ENCODE assay signal across 8 cellular contexts in the genomic region with DNA sequence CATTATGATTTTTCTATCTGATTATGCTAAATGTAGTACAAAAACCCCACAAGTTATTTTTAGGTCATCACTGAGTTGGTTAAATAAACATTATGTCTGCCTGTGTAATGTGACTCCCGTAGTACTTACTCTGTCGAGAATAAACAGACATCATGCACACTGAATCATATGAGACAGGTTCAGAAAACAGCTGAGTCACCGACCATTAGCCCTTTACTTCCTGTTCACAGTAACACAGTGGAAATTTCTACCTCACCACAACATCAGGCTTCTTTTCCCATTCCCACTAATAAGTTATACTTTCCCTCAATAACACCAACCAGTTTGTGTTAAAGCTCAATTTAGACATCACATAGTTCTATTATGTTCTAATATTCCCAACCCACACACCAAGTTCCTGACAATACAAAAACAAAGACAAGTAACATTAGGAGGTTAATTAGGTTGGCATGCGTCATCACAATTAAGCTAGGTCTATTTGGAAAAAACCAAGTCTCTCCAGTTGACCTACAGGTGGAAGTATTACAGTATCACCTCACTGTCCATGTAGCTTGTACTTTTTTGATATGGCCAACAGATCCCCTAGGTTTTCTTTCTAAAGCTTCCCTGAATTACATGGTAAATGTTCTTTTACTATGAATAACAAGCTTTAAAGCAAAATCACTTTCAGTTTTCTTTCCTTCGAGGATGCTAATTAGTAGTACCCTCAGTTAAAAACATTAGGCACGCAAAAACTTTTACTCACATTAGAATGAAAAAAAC.
DNase-seq lines count a peak whose midpoint lies in the region; ATAC-seq, FAIRE-seq and TF ChIP-seq lines count a peak whose summit lies in the region.

No MANE protein-coding gene starts in this region.

- no peaks in the 10 kb centered on the region for H3K9me3 ChIP-seq in OCI-LY3 (ENCODE audit: insufficient read depth, low read length)
- no peaks in the 10 kb centered on the region for H3K9me3 ChIP-seq in hepatocyte (ENCODE audit: low read depth)
- no peaks in the 10 kb centered on the region for H3K9me3 ChIP-seq in small intestine (ENCODE audit: control insufficient read depth, low read depth)

- H3K36me3 ChIP-seq in OCI-LY3 (replicated peaks; ENCODE audit: low read depth, low read length) = no peaks in the 10 kb centered on the region
- no peaks in the 10 kb centered on the region for H3K36me3 ChIP-seq in hepatocyte (replicated peaks; ENCODE audit: insufficient read depth, low read depth)
- no peaks in the 10 kb centered on the region for H3K36me3 ChIP-seq in small intestine (ENCODE audit: control insufficient read depth in 2 of 2, insufficient read depth in 2 of 2, low read length in 2 of 2)

- peak; percentile 72; the same call in 1 of the 2 replicates for TF ChIP-seq EP300 in Ishikawa (IDR thresholded peaks at IDR 0.05; ENCODE audit: borderline replicate concordance)

- TF ChIP-seq CTCF in OCI-LY3 (IDR thresholded peaks at IDR 0.05; ENCODE audit: low read depth, low read length) = no peak
- TF ChIP-seq CTCF in astrocyte of the cerebellum (IDR thresholded peaks at IDR 0.05; ENCODE audit: low read depth, low read length, missing control alignments) = no peak
- TF ChIP-seq CTCF in hepatocyte (IDR thresholded peaks at IDR 0.05; ENCODE audit: poor library complexity) = no peak

- TF ChIP-seq RAD21 in Ishikawa (IDR thresholded peaks at IDR 0.05; ENCODE audit: low read depth) = no peak

- DNase-seq in activated CD4-positive, CD25-positive, alpha-beta regulatory T cell treated with anti-CD3 and anti-CD28 coated beads, Interleukin-2, amount 50 U/mL, for 16 hours (ENCODE audit: low read depth, low spot score) = peak; percentile 4
- no peak for DNase-seq in activated CD4-positive, CD25-positive, alpha-beta regulatory T cell treated with anti-CD3 and anti-CD28 coated beads, Interleukin-2, amount 50 U/mL, for 72 hours
- DNase-seq in astrocyte of the cerebellum (ENCODE audit: low read depth) (peak; percentile 98), hepatocyte (ENCODE audit: low spot score) (peak; percentile 93), small intestine (peak; percentile 93)

- H3K27me3 ChIP-seq in OCI-LY3 (ENCODE audit: low read depth, low read length) = no peaks in the 10 kb centered on the region
- H3K27me3 ChIP-seq in hepatocyte = no peaks in the 10 kb centered on the region
- no peaks in the 10 kb centered on the region for H3K27me3 ChIP-seq in small intestine (ENCODE audit: control insufficient read depth in 2 of 2, insufficient read depth in 2 of 2, low read length in 2 of 2)

- H3K9ac ChIP-seq in OCI-LY3 (ENCODE audit: low read length) = no peak overlapping the region

- H3K79me2 ChIP-seq in OCI-LY3 (ENCODE audit: low read length) (no peaks in the 10 kb centered on the region; the same call in 1 of the 2 replicates), hepatocyte (peaks cover 68% of the 10 kb centered on the region)

- H3K4me1 ChIP-seq in OCI-LY3 (ENCODE audit: low read length) = peaks cover 11% of the 10 kb centered on the region
- H3K4me1 ChIP-seq in hepatocyte (ENCODE audit: insufficient read depth) = peaks cover 22% of the 10 kb centered on the region
- peaks cover 0 to 2% of the 10 kb centered on the region in 2 donors for H3K4me1 ChIP-seq in small intestine (ENCODE audit: control insufficient read depth in 2 of 2, insufficient read depth in 1 of 2, low read depth in 1 of 2, low read length in 1 of 2)

- FAIRE-seq in small intestine (lab: Jason Lieb, UNC) = peak; percentile 93

- H3K4me2 ChIP-seq in OCI-LY3 (ENCODE audit: low read length) (peak overlapping the region; percentile 41), hepatocyte (peak overlapping the region; percentile 24)

- peak; percentile 84 for ATAC-seq in GM21619 (IDR thresholded peaks at IDR 0.05; ENCODE audit: unreplicated experiment)

- WGBS in hepatocyte (ENCODE audit: low lambda C conversion rate, missing lambda C conversion rate) = 43% methylated on average over 6 of the region's 6 CpGs
- 20 to 32% (median 27%) methylated on average over 6 of the region's 6 CpGs for WGBS in small intestine, 3 donors

- H3K27ac ChIP-seq in OCI-LY3 (ENCODE audit: low read length) (peak overlapping the region; percentile 38; the same call in 1 of the 2 replicates), hepatocyte (peak overlapping the region; percentile 94), small intestine (ENCODE audit: low read depth in 1 of 2, low read length in 1 of 2) (peak overlapping the region; percentile 71 to 85)

- in situ Hi-C loops in astrocyte of the cerebellum (cut with HindIII; ENCODE audit: low sequenced_read_pairs) = no loop called here

- H4K20me1 ChIP-seq in OCI-LY3 (ENCODE audit: insufficient read depth, low read length) (no peaks in the 10 kb centered on the region), hepatocyte (ENCODE audit: insufficient read depth, poor library complexity, severe bottlenecking) (no peaks in the 10 kb centered on the region)

- no peaks in the 10 kb centered on the region for H3K9me2 ChIP-seq in hepatocyte (replicated peaks; ENCODE audit: insufficient read depth)

- H3K4me3 ChIP-seq in OCI-LY3 (ENCODE audit: low read length) = no peak overlapping the region
- H3K4me3 ChIP-seq in astrocyte of the cerebellum (ENCODE audit: low read depth, low read length) = no peak overlapping the region
- no peak overlapping the region for H3K4me3 ChIP-seq in hepatocyte
- H3K4me3 ChIP-seq in small intestine (ENCODE audit: low read depth in 1 of 2, low read length in 2 of 2) = no peak overlapping the region

- H2AFZ ChIP-seq in OCI-LY3 (ENCODE audit: low read depth, low read length) (no peak overlapping the region), hepatocyte (no peak overlapping the region)

TF ChIP-seq in Ishikawa, 13 proteins besides CTCF, POLR2A, EP300 and RAD21:
- TF ChIP-seq CREB1 (IDR thresholded peaks at IDR 0.05; ENCODE audit: low read depth) (peak; percentile 25; the same call in 1 of the 2 replicates), USF1 (IDR thresholded peaks at IDR 0.05) (peak; percentile 50; the same call in 1 of the 2 replicates), FOXM1 (IDR thresholded peaks at IDR 0.05; ENCODE audit: borderline replicate concordance, low read depth) (no peak; the same call in 1 of the 2 replicates), EGR1 (IDR thresholded peaks at IDR 0.05) (no peak), YY1 (IDR thresholded peaks at IDR 0.05; ENCODE audit: low read depth) (peak; percentile 54; the same call in 1 of the 2 replicates), NFIC (IDR thresholded peaks at IDR 0.05) (0 out of 2 replicates have a peak, but pooled peaks have one; percentile 48), ZBTB7A (IDR thresholded peaks at IDR 0.05; ENCODE audit: low read depth) (no peak), CEBPB (IDR thresholded peaks at IDR 0.05) (no peak; the same call in 1 of the 2 replicates), TCF12 (IDR thresholded peaks at IDR 0.05; ENCODE audit: low read depth) (peak; percentile 75; the same call in 1 of the 2 replicates), TEAD4 (IDR thresholded peaks at IDR 0.05) (0 out of 2 replicates have a peak, but pooled peaks have one; percentile 31), TAF1 (IDR thresholded peaks at IDR 0.05; ENCODE audit: low read depth) (no peak)
- TF ChIP-seq, protein P1, sequence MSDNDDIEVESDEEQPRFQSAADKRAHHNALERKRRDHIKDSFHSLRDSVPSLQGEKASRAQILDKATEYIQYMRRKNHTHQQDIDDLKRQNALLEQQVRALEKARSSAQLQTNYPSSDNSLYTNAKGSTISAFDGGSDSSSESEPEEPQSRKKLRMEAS (IDR thresholded peaks at IDR 0.05) = peak; percentile 71
- TF ChIP-seq, protein P2, sequence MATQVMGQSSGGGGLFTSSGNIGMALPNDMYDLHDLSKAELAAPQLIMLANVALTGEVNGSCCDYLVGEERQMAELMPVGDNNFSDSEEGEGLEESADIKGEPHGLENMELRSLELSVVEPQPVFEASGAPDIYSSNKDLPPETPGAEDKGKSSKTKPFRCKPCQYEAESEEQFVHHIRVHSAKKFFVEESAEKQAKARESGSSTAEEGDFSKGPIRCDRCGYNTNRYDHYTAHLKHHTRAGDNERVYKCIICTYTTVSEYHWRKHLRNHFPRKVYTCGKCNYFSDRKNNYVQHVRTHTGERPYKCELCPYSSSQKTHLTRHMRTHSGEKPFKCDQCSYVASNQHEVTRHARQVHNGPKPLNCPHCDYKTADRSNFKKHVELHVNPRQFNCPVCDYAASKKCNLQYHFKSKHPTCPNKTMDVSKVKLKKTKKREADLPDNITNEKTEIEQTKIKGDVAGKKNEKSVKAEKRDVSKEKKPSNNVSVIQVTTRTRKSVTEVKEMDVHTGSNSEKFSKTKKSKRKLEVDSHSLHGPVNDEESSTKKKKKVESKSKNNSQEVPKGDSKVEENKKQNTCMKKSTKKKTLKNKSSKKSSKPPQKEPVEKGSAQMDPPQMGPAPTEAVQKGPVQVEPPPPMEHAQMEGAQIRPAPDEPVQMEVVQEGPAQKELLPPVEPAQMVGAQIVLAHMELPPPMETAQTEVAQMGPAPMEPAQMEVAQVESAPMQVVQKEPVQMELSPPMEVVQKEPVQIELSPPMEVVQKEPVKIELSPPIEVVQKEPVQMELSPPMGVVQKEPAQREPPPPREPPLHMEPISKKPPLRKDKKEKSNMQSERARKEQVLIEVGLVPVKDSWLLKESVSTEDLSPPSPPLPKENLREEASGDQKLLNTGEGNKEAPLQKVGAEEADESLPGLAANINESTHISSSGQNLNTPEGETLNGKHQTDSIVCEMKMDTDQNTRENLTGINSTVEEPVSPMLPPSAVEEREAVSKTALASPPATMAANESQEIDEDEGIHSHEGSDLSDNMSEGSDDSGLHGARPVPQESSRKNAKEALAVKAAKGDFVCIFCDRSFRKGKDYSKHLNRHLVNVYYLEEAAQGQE (IDR thresholded peaks at IDR 0.05; ENCODE audit: low read depth) = no peak

Comparison
In these comparisons a context has a peak if more than half of its experiments do, and no peak if none do; other contexts are left out.
1. H3K27ac ChIP-seq: peak in every context shown above with its lines; median percentile 94 in hepatocyte; 78 in small intestine; 38 in OCI-LY3.